Comparison of ENCODE assay signal across 25 cellular contexts in genomic region chr3:169203631-169204550, GRCh38.
"Had no signal": no experiment of that assay in that cellular context is flagged by ENCODE, and none has a peak within 500 bp of the region (broad histone marks: within the 10 kb centered on the region; RNA-seq: fewer than 3 reads in every experiment).

No MANE protein-coding gene starts in this region.

- H3K4me1 ChIP-seq: left lung, right lobe of liver, vagina had no signal

- H3K4me3 ChIP-seq: ascending aorta, heart left ventricle, left lung, lung, right lobe of liver, skin epidermis, upper lobe of left lung, vagina had no signal

- H3K36me3 ChIP-seq: ascending aorta, heart left ventricle, left lung, right lobe of liver, upper lobe of left lung, vagina had no signal

- H3K9me3 ChIP-seq: ascending aorta, right lobe of liver, upper lobe of left lung, vagina had no signal

- H3K27ac ChIP-seq: ascending aorta, heart left ventricle, left lung, right lobe of liver, skin epidermis, upper lobe of left lung, vagina had no signal

- DNase-seq: activated CD4-positive, alpha-beta memory T cell treated with anti-CD3 and anti-CD28 coated beads for 36 hours; activated CD4-positive, alpha-beta T cell treated with anti-CD3 and anti-CD28 coated beads, Interleukin-2, amount 10 ng/mL, durations not matched to agents 24 days and 14 days; activated CD4-positive, CD25-positive, alpha-beta regulatory T cell treated with anti-CD3 and anti-CD28 coated beads, Interleukin-2, amount 50 U/mL, for 72 hours; activated CD8-positive, alpha-beta memory T cell treated with anti-CD3 and anti-CD28 coated beads, Interleukin-2, amount 50 U/mL, for 4 hours; activated effector memory CD4-positive, alpha-beta T cell treated with anti-CD3 and anti-CD28 coated beads, Interleukin-2, amount 50 U/mL, for 16 hours; activated naive CD4-positive, alpha-beta T cell treated with anti-CD3 and anti-CD28 coated beads, Interleukin-2, amount 10 ng/mL, durations not matched to agents 7 days and 5 days; activated naive CD8-positive, alpha-beta T cell treated with anti-CD3 and anti-CD28 coated beads, Interleukin-2, amount 10 ng/mL, durations not matched to agents 7 days and 5 days; activated T-cell treated with anti-CD3 and anti-CD28 coated beads, Interleukin-2, amount 50 U/mL, for 1 hour; effector memory CD4-positive, alpha-beta T cell; erythroblast; foreskin fibroblast; heart left ventricle; left lung; mesendoderm; posterior cingulate gyrus; right lobe of liver; stimulated activated CD4-positive, alpha-beta T cell treated with anti-CD3 and anti-CD28 coated beads, Interleukin-12 subunit alpha, Interleukin-12 subunit beta, amount 100 ng/mL, for 4 hours; stimulated activated CD4-positive, alpha-beta T cell treated with anti-CD3 and anti-CD28 coated beads, Interleukin-4, amount 100 ng/mL, for 24 hours; substantia nigra; T-helper 2 cell; upper lobe of left lung had no signal

- H3K27me3 ChIP-seq: ascending aorta, heart left ventricle, left lung, right lobe of liver, upper lobe of left lung, vagina had no signal
